ENCODE assay signal across 1 cellular context in the genomic region with DNA sequence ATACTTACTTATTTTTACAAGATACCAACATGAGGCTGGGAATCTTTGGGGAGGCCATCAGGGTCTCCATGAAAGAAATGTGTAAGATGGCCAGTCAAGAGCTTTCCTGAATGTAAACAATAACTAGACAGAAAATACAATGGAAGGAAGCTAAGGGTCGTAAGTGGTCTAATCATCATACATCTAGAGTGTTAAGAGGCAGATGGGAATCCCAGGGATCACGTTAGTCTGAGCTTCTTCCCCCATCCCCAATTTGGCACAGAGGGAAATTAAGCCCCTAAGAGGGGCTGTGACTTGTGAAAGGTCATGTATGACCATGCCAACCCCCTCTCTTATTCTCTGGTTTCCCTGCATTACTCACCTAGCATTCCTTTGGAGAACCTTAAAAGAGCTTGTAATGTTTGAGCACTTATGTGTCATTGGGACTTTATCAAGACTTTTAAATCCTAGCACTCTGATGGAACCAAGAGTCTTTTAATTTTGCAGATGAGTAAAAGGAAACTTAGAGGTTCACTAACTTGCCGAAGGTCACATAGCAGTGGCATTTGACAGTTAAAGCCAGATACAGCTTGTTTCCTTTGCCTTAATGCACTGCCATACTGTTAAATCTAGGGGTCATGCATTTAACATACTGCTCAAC.
TF ChIP-seq lines count a peak whose summit lies in the region.

No MANE protein-coding gene starts in this region.

TF ChIP-seq in GM23338, 12 proteins besides CTCF, POLR2A, EP300 and RAD21:
- TF ChIP-seq EZH2phosphoT487 (IDR thresholded peaks at IDR 0.05; ENCODE audit: unreplicated experiment): no peak
- no peak for TF ChIP-seq ZNF331 (CRISPR knock-in tag; IDR thresholded peaks at IDR 0.05; ENCODE audit: low read depth)
- no peak for TF ChIP-seq STAT1 (IDR thresholded peaks at IDR 0.05; ENCODE audit: unreplicated experiment)
- TF ChIP-seq JUNB (IDR thresholded peaks at IDR 0.05; ENCODE audit: unreplicated experiment): no peak
- TF ChIP-seq POLR2AphosphoS5 (IDR thresholded peaks at IDR 0.05; ENCODE audit: low read depth): no peak
